8 cellular contexts compared by ENCODE assay signal in genomic region chr9:136481558-136481957, GRCh38. TPM values are rescaled to one million over a fixed set of nuclear protein-coding genes. Genes with fewer than 3 reads are reported as not detected.
DNase-seq lines count a peak whose midpoint lies in the region; ATAC-seq, FAIRE-seq and TF ChIP-seq lines count a peak whose summit lies in the region.

No MANE protein-coding gene starts in this region.

- peaks cover 2% of the 10 kb centered on the region for H3K36me3 Mint-ChIP-seq in astrocyte (ENCODE audit: low read depth, unreplicated experiment)

- no peak for ATAC-seq in heart left ventricle
- no peak for ATAC-seq in lower lobe of right lung
- ATAC-seq in GM18873 (IDR thresholded peaks at IDR 0.05; ENCODE audit: low FRiP score, unreplicated experiment): no peak

- H3K27me3 ChIP-seq in heart left ventricle: no peaks in the 10 kb centered on the region
- H3K27me3 ChIP-seq in astrocyte (ENCODE audit: insufficient read depth, low read length): no peaks in the 10 kb centered on the region
- H3K27me3 ChIP-seq in lower lobe of right lung (ENCODE audit: low read depth): no peaks in the 10 kb centered on the region

- peaks cover 0 to 38% (median 21%) of the 10 kb centered on the region in 9 donors for H3K36me3 ChIP-seq in heart left ventricle
- peaks cover 15% of the 10 kb centered on the region for H3K36me3 ChIP-seq in astrocyte (ENCODE audit: insufficient read depth, low read length)
- peaks cover 24% of the 10 kb centered on the region for H3K36me3 ChIP-seq in lower lobe of right lung
- H3K36me3 ChIP-seq in urinary bladder (ENCODE audit: insufficient read depth): no peaks in the 10 kb centered on the region

- 42 to 49% (median 48%) methylated on average over 5 of the region's 5 CpGs for WGBS in heart left ventricle, 4 donors
- 40% methylated on average over 5 of the region's 5 CpGs for WGBS in urinary bladder

- TF ChIP-seq CTCF in heart left ventricle (IDR thresholded peaks at IDR 0.05) (no peak), astrocyte (IDR thresholded peaks at IDR 0.05; ENCODE audit: insufficient read depth, low read depth, low read length) (no peak), lower lobe of right lung (IDR thresholded peaks at IDR 0.05) (no peak)

- peaks cover 5% of the 10 kb centered on the region for H3K27me3 Mint-ChIP-seq in astrocyte (ENCODE audit: low read depth, unreplicated experiment)

- no peaks in the 10 kb centered on the region for H3K9me3 ChIP-seq in heart left ventricle
- H3K9me3 ChIP-seq in astrocyte (ENCODE audit: insufficient read depth, low read depth, low read length): no peaks in the 10 kb centered on the region
- H3K9me3 ChIP-seq in lower lobe of right lung: no peaks in the 10 kb centered on the region

- DNase-seq in heart left ventricle (no peak), cardiac septum (ENCODE audit: low spot score) (no peak), astrocyte (ENCODE audit: low read depth) (no peak), lower lobe of right lung (no peak), NCI-H2171 (lab: John Stamatoyannopoulos, UW) (no peak), SKM-1 treated with dmso at 0.1 percent for 144 hours (lab: John Stamatoyannopoulos, UW; ENCODE audit: unreplicated experiment) (no peak)

- peak overlapping the region; percentile 92 for H3K4me3 Mint-ChIP-seq in astrocyte (ENCODE audit: unreplicated experiment)

- peak overlapping the region in 4 of 12 donors; percentile 90 to 100 (median 97) for H3K27ac ChIP-seq in heart left ventricle
- peak overlapping the region; percentile 95 for H3K27ac ChIP-seq in astrocyte (ENCODE audit: low read depth, low read length)
- H3K27ac ChIP-seq in lower lobe of right lung: no peak overlapping the region
- no peak overlapping the region for H3K27ac ChIP-seq in urinary bladder (ENCODE audit: low read depth)

- no peak for FAIRE-seq in astrocyte (lab: Jason Lieb, UNC)

- H3K4me1 ChIP-seq in heart left ventricle (peaks cover 13 to 36% (median 26%) of the 10 kb centered on the region in 12 donors), astrocyte (ENCODE audit: insufficient read depth, low read length) (peaks cover 12% of the 10 kb centered on the region), lower lobe of right lung (peaks cover 29% of the 10 kb centered on the region), urinary bladder (ENCODE audit: insufficient read depth) (peaks cover 2% of the 10 kb centered on the region)

- peak overlapping the region; percentile 89 for H3K4me2 ChIP-seq in astrocyte (ENCODE audit: low read length)

- H3K9me3 Mint-ChIP-seq in astrocyte (ENCODE audit: unreplicated experiment): no peaks in the 10 kb centered on the region

- H3K79me2 ChIP-seq in astrocyte (ENCODE audit: insufficient read depth, low read length): peaks cover 62% of the 10 kb centered on the region

- H3K27ac Mint-ChIP-seq in astrocyte (ENCODE audit: unreplicated experiment): peak overlapping the region; percentile 82

- intact Hi-C loops in heart left ventricle (cut with DNase I) (loop anchor here in 5 of 10 donors (5.0 to 10.0 kb wide), 3 partner anchors 63 to 213 kb away; partner anchors contain the start of gene NOTCH1 (in 2 of the 5)), cardiac septum (cut with DNase I) (no loop called here), lower lobe of right lung (cut with DNase I) (no loop called here)

- TF ChIP-seq POLR2A in heart left ventricle (IDR thresholded peaks at IDR 0.05): no peak

- H3K4me1 Mint-ChIP-seq in astrocyte (ENCODE audit: low read depth, unreplicated experiment): peaks cover 13% of the 10 kb centered on the region

- H4K20me1 ChIP-seq in astrocyte (ENCODE audit: insufficient read depth, low read length): peaks cover 64% of the 10 kb centered on the region

- H3K4me3 ChIP-seq in heart left ventricle (peak overlapping the region in 10 of 12 donors; percentile 72 to 100 (median 94)), astrocyte (ENCODE audit: insufficient read depth, low read depth, low read length) (peak overlapping the region; percentile 99), lower lobe of right lung (peak overlapping the region; percentile 91), urinary bladder (ENCODE audit: low read depth, low read length) (peak overlapping the region; percentile 72)

- H2AFZ ChIP-seq in astrocyte (ENCODE audit: low read depth, low read length): no peak overlapping the region

- H3K9ac ChIP-seq in astrocyte (ENCODE audit: low read length): peak overlapping the region; percentile 99

RNA-seq across cellular contexts. Expression of gene SEC16A, which starts 1.3 kb away (rescaled TPM):
- total RNA-seq in heart left ventricle (10 to 100 TPM; 21.1 to 53.3 (median 30.2) TPM), cardiac septum (33.7 TPM), astrocyte (94.5 and 103 TPM in 2 replicates), lower lobe of right lung (66.5 TPM), urinary bladder (24.3 TPM)
- polyA plus RNA-seq in heart left ventricle (10 to 100 TPM; 20.9 to 29.9 TPM), urinary bladder (36.4 TPM)

RNA-seq across cellular contexts. Expression of gene INPP5E, which starts 41.9 kb away (rescaled TPM):
- 10 to 100 TPM in 3 of 9 donors, 1 to 10 TPM in 6; 7.3 to 11.7 (median 9.5) TPM for total RNA-seq in heart left ventricle
- 1 to 10 TPM; 6.4 to 8.0 TPM for polyA plus RNA-seq in heart left ventricle
- 14.2 TPM for total RNA-seq in cardiac septum
- total RNA-seq in astrocyte: 12.6 and 13.2 TPM in 2 replicates
- total RNA-seq in lower lobe of right lung: 13.8 TPM
- 5.3 TPM for total RNA-seq in urinary bladder
- polyA plus RNA-seq in urinary bladder: 12.6 TPM
